Comparison of ENCODE assay signal across 19 cellular contexts in genomic region chr2:221447310-221447709, GRCh38.
DNase-seq lines count a peak whose midpoint lies in the region; FAIRE-seq and TF ChIP-seq lines count a peak whose summit lies in the region.
"Had no signal": no experiment of that assay in that cellular context is flagged by ENCODE, and none has a peak within 500 bp of the region (broad histone marks: within the 10 kb centered on the region; RNA-seq: fewer than 3 reads in every experiment).

No MANE protein-coding gene starts in this region.

- peaks cover 71% of the 10 kb centered on the region for H3K36me3 ChIP-seq in endodermal cell (ENCODE audit: control insufficient read depth, insufficient read depth, low read length)

- no peaks in the 10 kb centered on the region for H3K27me3 ChIP-seq in endodermal cell (ENCODE audit: control insufficient read depth, insufficient read depth, low read length, poor library complexity, severe bottlenecking)

- H3K4me3 ChIP-seq in AG10803 (ENCODE audit: low read length) (no peak overlapping the region), endodermal cell (ENCODE audit: low read length) (no peak overlapping the region)
- H3K4me3 ChIP-seq: K562 had no signal

- DNase-seq in AG10803 (ENCODE audit: low read depth) (peak; percentile 5), HCEC 1CT (peak; percentile 70), endodermal cell (peak; percentile 73), kidney tubule cell (ENCODE audit: low spot score) (peak; percentile 54), NCI-H345 (lab: John Stamatoyannopoulos, UW) (no peak), RCC 7860 (ENCODE audit: low spot score) (no peak)
- no peak for DNase-seq in activated CD4-positive, alpha-beta memory T cell treated with anti-CD3 and anti-CD28 coated beads for 36 hours
- no peak for DNase-seq in activated effector memory CD4-positive, alpha-beta T cell treated with Interleukin-2 at 50 U/mL for 16 hours
- DNase-seq: activated CD4-positive, alpha-beta T cell treated with anti-CD3 and anti-CD28 coated beads, Interleukin-2, amount 10 ng/mL, durations not matched to agents 7 days and 5 days; activated gamma-delta T cell treated with Interleukin-2 at 50 U/mL for 16 hours; amygdala; cerebellar nuclear complex; effector memory CD8-positive, alpha-beta T cell; midbrain; NCI-H1694 treated with DMSO at 0.1 percent for 48 hours; NCI-H510A treated with DMSO at 0.1 percent for 48 hours had no signal

- WGBS in endodermal cell (ENCODE audit: insufficient coverage in 1 of 2, insufficient read length in 1 of 2), 2 experiments: 74 to 77% methylated on average over 3 to 6 of the region's 6 CpGs

- peaks cover 9% of the 10 kb centered on the region for H3K4me1 ChIP-seq in endodermal cell (ENCODE audit: control insufficient read depth, insufficient read depth, low read length)

- H3K9me3 ChIP-seq in endodermal cell (ENCODE audit: control insufficient read depth, low read length): peaks cover 25% of the 10 kb centered on the region

- H3K4me3 Mint-ChIP-seq in endodermal cell: no peak overlapping the region
- H3K4me3 Mint-ChIP-seq in activated CD4-positive, alpha-beta memory T cell treated with anti-CD3 and anti-CD28 coated beads for 36 hours: no peak overlapping the region
- H3K4me3 Mint-ChIP-seq: activated CD4-positive, alpha-beta T cell treated with anti-CD3 and anti-CD28 coated beads, Interleukin-2, amount 10 ng/mL, durations not matched to agents 7 days and 5 days; CD14-positive monocyte; effector memory CD8-positive, alpha-beta T cell had no signal

- no peak for FAIRE-seq in RCC 7860 (lab: Jason Lieb, UNC)
- FAIRE-seq: K562 had no signal

- TF ChIP-seq CTCF in AG10803 (conservative IDR thresholded peaks at IDR 0.05; ENCODE audit: low read length): no peak
- no peak for TF ChIP-seq CTCF in endodermal cell (conservative IDR thresholded peaks at IDR 0.05)

- H3K27ac Mint-ChIP-seq in endodermal cell: peak overlapping the region; percentile 63
- H3K27ac Mint-ChIP-seq in activated CD4-positive, alpha-beta memory T cell treated with anti-CD3 and anti-CD28 coated beads for 36 hours: no peak overlapping the region
- H3K27ac Mint-ChIP-seq: activated CD4-positive, alpha-beta T cell treated with anti-CD3 and anti-CD28 coated beads, Interleukin-2, amount 10 ng/mL, durations not matched to agents 7 days and 5 days; CD14-positive monocyte; progenitor cell of endocrine pancreas had no signal

- POLR2A ChIA-PET in activated CD4-positive, alpha-beta memory T cell treated with anti-CD3 and anti-CD28 coated beads for 36 hours (lab: Charles Lee): no interaction called here

- H3K27me3 Mint-ChIP-seq in endodermal cell (ENCODE audit: insufficient read depth): peaks cover 3% of the 10 kb centered on the region
- no peaks in the 10 kb centered on the region for H3K27me3 Mint-ChIP-seq in activated CD4-positive, alpha-beta memory T cell treated with anti-CD3 and anti-CD28 coated beads for 36 hours
- H3K27me3 Mint-ChIP-seq: activated CD4-positive, alpha-beta T cell treated with anti-CD3 and anti-CD28 coated beads, Interleukin-2, amount 10 ng/mL, durations not matched to agents 7 days and 5 days; effector memory CD8-positive, alpha-beta T cell; progenitor cell of endocrine pancreas had no signal

- H3K9me3 Mint-ChIP-seq in endodermal cell: no peaks in the 10 kb centered on the region
- no peaks in the 10 kb centered on the region for H3K9me3 Mint-ChIP-seq in activated CD4-positive, alpha-beta memory T cell treated with anti-CD3 and anti-CD28 coated beads for 36 hours
- H3K9me3 Mint-ChIP-seq: activated CD4-positive, alpha-beta T cell treated with anti-CD3 and anti-CD28 coated beads, Interleukin-2, amount 10 ng/mL, durations not matched to agents 7 days and 5 days; CD14-positive monocyte; effector memory CD8-positive, alpha-beta T cell had no signal

- peaks cover 32% of the 10 kb centered on the region for H3K4me1 Mint-ChIP-seq in endodermal cell
- H3K4me1 Mint-ChIP-seq in activated CD4-positive, alpha-beta memory T cell treated with anti-CD3 and anti-CD28 coated beads for 36 hours (ENCODE audit: low read depth): peaks cover 8% of the 10 kb centered on the region
- H3K4me1 Mint-ChIP-seq: CD14-positive monocyte had no signal

- peaks cover 41% of the 10 kb centered on the region for H3K36me3 Mint-ChIP-seq in endodermal cell (ENCODE audit: low read depth)
- peaks cover 10% of the 10 kb centered on the region for H3K36me3 Mint-ChIP-seq in activated CD4-positive, alpha-beta memory T cell treated with anti-CD3 and anti-CD28 coated beads for 36 hours
- H3K36me3 Mint-ChIP-seq: CD14-positive monocyte had no signal

- H3K9ac ChIP-seq in endodermal cell (ENCODE audit: extremely low read depth, low read length, poor library complexity, severe bottlenecking): no peak overlapping the region

- CTCF ChIA-PET in activated CD4-positive, alpha-beta memory T cell treated with anti-CD3 and anti-CD28 coated beads for 36 hours (lab: Charles Lee): no interaction called here

- H3K27ac ChIP-seq in endodermal cell (ENCODE audit: low read depth, low read length): no peak overlapping the region

- intact Hi-C loops in activated CD4-positive, alpha-beta memory T cell treated with anti-CD3 and anti-CD28 coated beads for 36 hours (cut with micrococcal nuclease): no loop called here

Comparison
In these comparisons a context has a peak if more than half of its experiments do, and no peak if none do; other contexts are left out.
1. DNase-seq: peak in AG10803 (single experiment), HCEC 1CT (single experiment), endodermal cell (single experiment) and kidney tubule cell (single experiment); none in NCI-H345 (single experiment), activated CD4-positive, alpha-beta memory T cell treated with anti-CD3 and anti-CD28 coated beads for 36 hours (single experiment), activated effector memory CD4-positive, alpha-beta T cell treated with Interleukin-2 at 50 U/mL for 16 hours (single experiment) and RCC 7860 (single experiment).